ENCODE assay signal across 1 cellular context in genomic region chr15:68210821-68211655, GRCh38.
TF ChIP-seq lines count a peak whose summit lies in the region.

No MANE protein-coding gene starts in this region.

TF ChIP-seq in HepG2, 621 proteins besides CTCF, POLR2A, EP300 and RAD21 (continued from another document and continues in another):
- TF ChIP-seq ZNF414 (CRISPR knock-in tag; IDR thresholded peaks at IDR 0.05) = no peak
- no peak for TF ChIP-seq ZNF546 (CRISPR knock-in tag; conservative IDR thresholded peaks at IDR 0.05)
- TF ChIP-seq ZNF160 (CRISPR knock-in tag; IDR thresholded peaks at IDR 0.05) = no peak
- TF ChIP-seq ZFP62 (CRISPR knock-in tag; IDR thresholded peaks at IDR 0.05) = no peak
- no peak for TF ChIP-seq ESRRA (CRISPR knock-in tag; IDR thresholded peaks at IDR 0.05; ENCODE audit: low read depth)
- peak; percentile 22; the same call in 1 of the 2 replicates for TF ChIP-seq RXRA (CRISPR knock-in tag; IDR thresholded peaks at IDR 0.05)
- no peak for TF ChIP-seq SP5 (CRISPR knock-in tag; IDR thresholded peaks at IDR 0.05; ENCODE audit: borderline replicate concordance, low read depth)
- TF ChIP-seq POLR2AphosphoS5 (IDR thresholded peaks at IDR 0.05; ENCODE audit: low read depth, low read length) = no peak
- TF ChIP-seq ZNF746 (CRISPR knock-in tag; IDR thresholded peaks at IDR 0.05) = no peak
- no peak for TF ChIP-seq THAP11 (CRISPR knock-in tag; IDR thresholded peaks at IDR 0.05)
- TF ChIP-seq KMT2B (CRISPR knock-in tag; IDR thresholded peaks at IDR 0.05) = no peak
- TF ChIP-seq DBP (CRISPR knock-in tag; IDR thresholded peaks at IDR 0.05; ENCODE audit: not compliant biosample characterization) = no peak
- TF ChIP-seq ZNF101 (CRISPR knock-in tag; IDR thresholded peaks at IDR 0.05; ENCODE audit: borderline replicate concordance, low read depth) = no peak
- no peak for TF ChIP-seq RFX5 (IDR thresholded peaks at IDR 0.05; ENCODE audit: low read depth, low read length)
- TF ChIP-seq PATZ1 (CRISPR knock-in tag; IDR thresholded peaks at IDR 0.05) = peak; percentile 83
- TF ChIP-seq ZNF317 (CRISPR knock-in tag; IDR thresholded peaks at IDR 0.05) = no peak
- TF ChIP-seq ZNF124 (CRISPR knock-in tag; IDR thresholded peaks at IDR 0.05) = no peak
- TF ChIP-seq ZNF281 (CRISPR knock-in tag; IDR thresholded peaks at IDR 0.05; ENCODE audit: borderline replicate concordance) = peak; percentile 73; the same call in 1 of the 2 replicates
- TF ChIP-seq ZNF740 (CRISPR knock-in tag; IDR thresholded peaks at IDR 0.05) = peak; percentile 92
- TF ChIP-seq MTF1 (CRISPR knock-in tag; IDR thresholded peaks at IDR 0.05) = no peak
- peak; percentile 57 for TF ChIP-seq ZNF687 (CRISPR knock-in tag; IDR thresholded peaks at IDR 0.05)
- TF ChIP-seq HINFP (CRISPR knock-in tag; IDR thresholded peaks at IDR 0.05; ENCODE audit: low read depth) = no peak
- no peak for TF ChIP-seq ZBTB20 (CRISPR knock-in tag; IDR thresholded peaks at IDR 0.05; ENCODE audit: borderline replicate concordance, low read depth)
- TF ChIP-seq RBM39 (IDR thresholded peaks at IDR 0.05; ENCODE audit: low read depth, low read length, poor library complexity, severe bottlenecking) = peak; percentile 76
- no peak for TF ChIP-seq ELF1 (CRISPR knock-in tag; IDR thresholded peaks at IDR 0.05)
- no peak for TF ChIP-seq PREB (CRISPR knock-in tag; IDR thresholded peaks at IDR 0.05)
- no peak for TF ChIP-seq ZBTB1 (CRISPR knock-in tag; IDR thresholded peaks at IDR 0.05; ENCODE audit: borderline replicate concordance)
- no peak for TF ChIP-seq ZNF10 (CRISPR knock-in tag; IDR thresholded peaks at IDR 0.05; ENCODE audit: borderline replicate concordance, low read depth)
- 0 out of 2 replicates have a peak, but pooled peaks have one; percentile 49 for TF ChIP-seq ZFP91 (CRISPR knock-in tag; IDR thresholded peaks at IDR 0.05; ENCODE audit: borderline replicate concordance)
- 0 out of 2 replicates have a peak, but pooled peaks have one; percentile 31 for TF ChIP-seq ZMYM4 (CRISPR knock-in tag; IDR thresholded peaks at IDR 0.05)
- no peak for TF ChIP-seq ZFP1 (CRISPR knock-in tag; IDR thresholded peaks at IDR 0.05)
- TF ChIP-seq SIN3A (IDR thresholded peaks at IDR 0.05; ENCODE audit: borderline replicate concordance, low read depth, low read length) = no peak
- TF ChIP-seq MTA3 (CRISPR knock-in tag; IDR thresholded peaks at IDR 0.05) = no peak
- TF ChIP-seq SUZ12 (IDR thresholded peaks at IDR 0.05; ENCODE audit: low read depth, low read length) = no peak
- TF ChIP-seq ATF3 (CRISPR knock-in tag; IDR thresholded peaks at IDR 0.05) = no peak
- TF ChIP-seq ZNF788 (CRISPR knock-in tag; IDR thresholded peaks at IDR 0.05; ENCODE audit: borderline replicate concordance) = no peak
- no peak for TF ChIP-seq ZNF251 (CRISPR knock-in tag; IDR thresholded peaks at IDR 0.05)
- no peak for TF ChIP-seq THAP8 (CRISPR knock-in tag; IDR thresholded peaks at IDR 0.05; ENCODE audit: borderline replicate concordance)
- TF ChIP-seq KDM2A (CRISPR knock-in tag; IDR thresholded peaks at IDR 0.05; ENCODE audit: borderline replicate concordance, low read depth) = 0 out of 2 replicates have a peak, but pooled peaks have one; percentile 39
- no peak for TF ChIP-seq PCBP2 (optimal IDR thresholded peaks at IDR 0.05; ENCODE audit: low read depth, low read length, poor library complexity, severe bottlenecking)
- TF ChIP-seq GFI1 (CRISPR knock-in tag; IDR thresholded peaks at IDR 0.05; ENCODE audit: borderline replicate concordance) = no peak
- no peak for TF ChIP-seq NPAS2 (CRISPR knock-in tag; IDR thresholded peaks at IDR 0.05; ENCODE audit: borderline replicate concordance)
- TF ChIP-seq MAZ (IDR thresholded peaks at IDR 0.05; ENCODE audit: borderline replicate concordance, low read depth, low read length) = peak; percentile 38; the same call in 1 of the 2 replicates
- no peak for TF ChIP-seq MAZ (CRISPR knock-in tag; IDR thresholded peaks at IDR 0.05; ENCODE audit: low read depth)
- TF ChIP-seq FOXK1 (CRISPR knock-in tag; IDR thresholded peaks at IDR 0.05; ENCODE audit: borderline replicate concordance, low read depth) = no peak
- TF ChIP-seq ZBTB33 (CRISPR knock-in tag; IDR thresholded peaks at IDR 0.05) = peak; percentile 99
- no peak for TF ChIP-seq ZNF383 (CRISPR knock-in tag; IDR thresholded peaks at IDR 0.05; ENCODE audit: borderline replicate concordance)
